ENCODE assay signal across 39 cellular contexts in the genomic region with DNA sequence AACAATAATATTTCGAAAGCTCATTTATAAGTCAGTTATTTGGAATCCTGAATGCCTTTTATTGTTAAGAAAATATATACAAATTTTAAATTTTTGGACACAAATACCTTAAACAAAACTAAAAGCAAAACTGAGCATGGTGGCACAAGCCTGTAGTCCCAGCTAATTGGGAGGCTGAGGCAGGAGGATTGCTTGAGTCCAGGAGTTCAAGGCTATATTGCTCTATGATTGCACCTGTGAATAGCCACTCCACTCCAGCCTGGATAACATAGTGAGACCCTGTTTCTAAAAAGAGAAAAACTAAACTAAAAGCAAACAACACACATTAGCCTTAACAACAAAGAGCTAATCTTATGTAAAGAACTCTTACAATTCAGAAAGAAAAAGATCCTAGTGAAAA.
"Had no signal": no experiment of that assay in that cellular context is flagged by ENCODE, and none has a peak within 500 bp of the region (broad histone marks: within the 10 kb centered on the region; RNA-seq: fewer than 3 reads in every experiment).

No MANE protein-coding gene starts in this region.

- H3K4me3 ChIP-seq: adrenal gland, ascending aorta, body of pancreas, breast epithelium, cardiac muscle cell had no signal

- H3K4me1 ChIP-seq: adrenal gland, ascending aorta, body of pancreas, breast epithelium had no signal

- H3K9me3 ChIP-seq: adrenal gland, ascending aorta, body of pancreas, breast epithelium had no signal

- H3K9me3 Mint-ChIP-seq: activated naive CD4-positive, alpha-beta T cell treated with anti-CD3 and anti-CD28 coated beads for 36 hours; activated naive CD4-positive, alpha-beta T cell treated with anti-CD3 and anti-CD28 coated beads, Interleukin-2, amount 10 ng/mL, durations not matched to agents 7 days and 5 days; activated naive CD4-positive, alpha-beta T cell treated with anti-CD3 and anti-CD28 coated beads, Interleukin-2, amount 50 U/mL, for 24 hours; activated naive CD4-positive, alpha-beta T cell treated with anti-CD3 and anti-CD28 coated beads, Interleukin-2, amount 50 U/mL, for 72 hours; activated naive CD8-positive, alpha-beta T cell treated with anti-CD3 and anti-CD28 coated beads for 36 hours; activated naive CD8-positive, alpha-beta T cell treated with anti-CD3 and anti-CD28 coated beads, Interleukin-2, amount 10 ng/mL, durations not matched to agents 7 days and 5 days; activated naive CD8-positive, alpha-beta T cell treated with anti-CD3 and anti-CD28 coated beads, Interleukin-2, amount 50 U/mL, for 24 hours; activated T-cell treated with anti-CD3 and anti-CD28 coated beads, Interleukin-2, amount 50 U/mL, for 24 hours; activated T-cell treated with anti-CD3 and anti-CD28 coated beads, Interleukin-2, amount 50 U/mL, for 4 hours; activated T-cell treated with anti-CD3 and anti-CD28 coated beads, Interleukin-2, amount 50 U/mL, for 72 hours; activated T-helper 1 cell treated with anti-CD3 and anti-CD28 coated beads, Interleukin-12 subunit alpha, Interleukin-12 subunit beta, Interleukin-2, Interleukin-4 antibody, amounts not matched to agents 30 ng/mL and 10 ng/mL and 1 ng/mL, durations not matched to agents 14 hours and 24 hours and 36 hours; activated T-helper 17 cell treated with anti-CD3 and anti-CD28 coated beads, Interleukin-2, amount 50 U/mL, for 72 hours; activated T-helper 2 cell treated with anti-CD3 and anti-CD28 coated beads, Interferon-gamma antibody, Interleukin-2, Interleukin-4, amounts not matched to agents 10 μg/mL and 5 μg/mL and 100 μg/mL, durations not matched to agents 14 hours and 24 hours and 36 hours; central memory CD8-positive, alpha-beta T cell had no signal

- H3K27ac ChIP-seq: adrenal gland, ascending aorta, body of pancreas, brain microvascular endothelial cell, breast epithelium, cardiac muscle cell had no signal

- FAIRE-seq: astrocyte, bronchial epithelial cell had no signal

- H3K27me3 ChIP-seq: ascending aorta, body of pancreas, brain microvascular endothelial cell, breast epithelium had no signal

- ATAC-seq: activated naive CD4-positive, alpha-beta T cell treated with anti-CD3 and anti-CD28 coated beads, Interleukin-2, amount 50 U/mL, for 72 hours; activated naive CD8-positive, alpha-beta T cell treated with anti-CD3 and anti-CD28 coated beads, Interleukin-2, amount 50 U/mL, for 24 hours; activated T-cell treated with anti-CD3 and anti-CD28 coated beads, Interleukin-2, amount 50 U/mL, for 4 hours; activated T-cell treated with anti-CD3 and anti-CD28 coated beads, Interleukin-2, amount 50 U/mL, for 72 hours; activated T-helper 17 cell treated with anti-CD3 and anti-CD28 coated beads, Interleukin-2, amount 50 U/mL, for 72 hours; body of pancreas had no signal

- DNase-seq: activated effector memory CD4-positive, alpha-beta T cell treated with anti-CD3 and anti-CD28 coated beads, Interleukin-2, amount 50 U/mL, for 16 hours; activated effector memory CD4-positive, alpha-beta T cell treated with Interleukin-2 at 50 U/mL for 16 hours; activated gamma-delta T cell; activated gamma-delta T cell treated with Interleukin-2 at 50 U/mL for 16 hours; activated naive CD4-positive, alpha-beta T cell; activated naive CD4-positive, alpha-beta T cell treated with anti-CD3 and anti-CD28 coated beads for 36 hours; activated naive CD4-positive, alpha-beta T cell treated with anti-CD3 and anti-CD28 coated beads, Interleukin-2, amount 10 ng/mL, durations not matched to agents 7 days and 5 days; activated naive CD4-positive, alpha-beta T cell treated with anti-CD3 and anti-CD28 coated beads, Interleukin-2, amount 50 U/mL, for 16 hours; activated naive CD4-positive, alpha-beta T cell treated with Interleukin-2 at 50 U/mL for 16 hours; activated naive CD8-positive, alpha-beta T cell treated with anti-CD3 and anti-CD28 coated beads for 36 hours; activated naive CD8-positive, alpha-beta T cell treated with anti-CD3 and anti-CD28 coated beads, Interleukin-2, amount 10 ng/mL, durations not matched to agents 7 days and 5 days; activated naive CD8-positive, alpha-beta T cell treated with anti-CD3 and anti-CD28 coated beads, Interleukin-2, amount 50 U/mL, for 24 hours; activated T-cell treated with anti-CD3 and anti-CD28 coated beads, Interleukin-2, amount 50 U/mL, for 1 hour; activated T-cell treated with anti-CD3 and anti-CD28 coated beads, Interleukin-2, amount 50 U/mL, for 24 hours; activated T-cell treated with anti-CD3 and anti-CD28 coated beads, Interleukin-2, amount 50 U/mL, for 4 hours; activated T-cell treated with anti-CD3 and anti-CD28 coated beads, Interleukin-2, amount 50 U/mL, for 48 hours; activated T-cell treated with anti-CD3 and anti-CD28 coated beads, Interleukin-2, amount 50 U/mL, for 72 hours; adrenal gland; amniotic stem cell; amygdala; anterior cingulate cortex; aorta; body of pancreas; brain microvascular endothelial cell; caudate nucleus; central memory CD4-positive, alpha-beta T cell; cerebellar nuclear complex had no signal

- H3K36me3 ChIP-seq: adrenal gland, ascending aorta, brain microvascular endothelial cell, breast epithelium, cardiac muscle cell had no signal

- H3K4me3 Mint-ChIP-seq: activated naive CD4-positive, alpha-beta T cell treated with anti-CD3 and anti-CD28 coated beads for 36 hours; activated naive CD4-positive, alpha-beta T cell treated with anti-CD3 and anti-CD28 coated beads, Interleukin-2, amount 10 ng/mL, durations not matched to agents 7 days and 5 days; activated naive CD4-positive, alpha-beta T cell treated with anti-CD3 and anti-CD28 coated beads, Interleukin-2, amount 50 U/mL, for 24 hours; activated naive CD8-positive, alpha-beta T cell; activated naive CD8-positive, alpha-beta T cell treated with anti-CD3 and anti-CD28 coated beads for 36 hours; activated naive CD8-positive, alpha-beta T cell treated with anti-CD3 and anti-CD28 coated beads, Interleukin-2, amount 10 ng/mL, durations not matched to agents 7 days and 5 days; activated naive CD8-positive, alpha-beta T cell treated with anti-CD3 and anti-CD28 coated beads, Interleukin-2, amount 50 U/mL, for 24 hours; activated T-cell treated with anti-CD3 and anti-CD28 coated beads, Interleukin-2, amount 50 U/mL, for 24 hours; activated T-cell treated with anti-CD3 and anti-CD28 coated beads, Interleukin-2, amount 50 U/mL, for 4 hours; activated T-cell treated with anti-CD3 and anti-CD28 coated beads, Interleukin-2, amount 50 U/mL, for 72 hours; activated T-helper 1 cell treated with anti-CD3 and anti-CD28 coated beads, Interleukin-12 subunit alpha, Interleukin-12 subunit beta, Interleukin-2, Interleukin-4 antibody, amounts not matched to agents 30 ng/mL and 10 ng/mL and 1 ng/mL, durations not matched to agents 14 hours and 24 hours and 36 hours; activated T-helper 17 cell treated with anti-CD3 and anti-CD28 coated beads, Interleukin-2, amount 50 U/mL, for 72 hours; central memory CD8-positive, alpha-beta T cell had no signal

- H3K27ac Mint-ChIP-seq: activated naive CD4-positive, alpha-beta T cell treated with anti-CD3 and anti-CD28 coated beads for 36 hours; activated naive CD4-positive, alpha-beta T cell treated with anti-CD3 and anti-CD28 coated beads, Interleukin-2, amount 10 ng/mL, durations not matched to agents 7 days and 5 days; activated naive CD4-positive, alpha-beta T cell treated with anti-CD3 and anti-CD28 coated beads, Interleukin-2, amount 50 U/mL, for 24 hours; activated naive CD4-positive, alpha-beta T cell treated with anti-CD3 and anti-CD28 coated beads, Interleukin-2, amount 50 U/mL, for 72 hours; activated naive CD8-positive, alpha-beta T cell; activated naive CD8-positive, alpha-beta T cell treated with anti-CD3 and anti-CD28 coated beads for 36 hours; activated naive CD8-positive, alpha-beta T cell treated with anti-CD3 and anti-CD28 coated beads, Interleukin-2, amount 10 ng/mL, durations not matched to agents 7 days and 5 days; activated naive CD8-positive, alpha-beta T cell treated with anti-CD3 and anti-CD28 coated beads, Interleukin-2, amount 50 U/mL, for 24 hours; activated T-cell treated with anti-CD3 and anti-CD28 coated beads, Interleukin-2, amount 50 U/mL, for 24 hours; activated T-cell treated with anti-CD3 and anti-CD28 coated beads, Interleukin-2, amount 50 U/mL, for 72 hours; activated T-helper 1 cell treated with anti-CD3 and anti-CD28 coated beads, Interleukin-12 subunit alpha, Interleukin-12 subunit beta, Interleukin-2, Interleukin-4 antibody, amounts not matched to agents 30 ng/mL and 10 ng/mL and 1 ng/mL, durations not matched to agents 14 hours and 24 hours and 36 hours; activated T-helper 17 cell treated with anti-CD3 and anti-CD28 coated beads, Interleukin-2, amount 50 U/mL, for 72 hours; activated T-helper 2 cell treated with anti-CD3 and anti-CD28 coated beads, Interferon-gamma antibody, Interleukin-2, Interleukin-4, amounts not matched to agents 10 μg/mL and 5 μg/mL and 100 μg/mL, durations not matched to agents 14 hours and 24 hours and 36 hours had no signal

- H3K36me3 Mint-ChIP-seq: activated naive CD4-positive, alpha-beta T cell treated with anti-CD3 and anti-CD28 coated beads, Interleukin-2, amount 10 ng/mL, durations not matched to agents 7 days and 5 days; activated naive CD4-positive, alpha-beta T cell treated with anti-CD3 and anti-CD28 coated beads, Interleukin-2, amount 50 U/mL, for 24 hours; activated naive CD4-positive, alpha-beta T cell treated with anti-CD3 and anti-CD28 coated beads, Interleukin-2, amount 50 U/mL, for 72 hours; activated naive CD8-positive, alpha-beta T cell; activated naive CD8-positive, alpha-beta T cell treated with anti-CD3 and anti-CD28 coated beads for 36 hours; activated naive CD8-positive, alpha-beta T cell treated with anti-CD3 and anti-CD28 coated beads, Interleukin-2, amount 10 ng/mL, durations not matched to agents 7 days and 5 days had no signal

- H3K4me1 Mint-ChIP-seq: activated naive CD4-positive, alpha-beta T cell treated with anti-CD3 and anti-CD28 coated beads, Interleukin-2, amount 10 ng/mL, durations not matched to agents 7 days and 5 days; activated naive CD4-positive, alpha-beta T cell treated with anti-CD3 and anti-CD28 coated beads, Interleukin-2, amount 50 U/mL, for 24 hours; activated naive CD8-positive, alpha-beta T cell treated with anti-CD3 and anti-CD28 coated beads for 36 hours; activated naive CD8-positive, alpha-beta T cell treated with anti-CD3 and anti-CD28 coated beads, Interleukin-2, amount 10 ng/mL, durations not matched to agents 7 days and 5 days; activated naive CD8-positive, alpha-beta T cell treated with anti-CD3 and anti-CD28 coated beads, Interleukin-2, amount 50 U/mL, for 24 hours; activated T-helper 17 cell treated with anti-CD3 and anti-CD28 coated beads, Interleukin-2, amount 50 U/mL, for 72 hours; central memory CD8-positive, alpha-beta T cell had no signal
